31 cellular contexts compared by ENCODE assay signal in the genomic region with DNA sequence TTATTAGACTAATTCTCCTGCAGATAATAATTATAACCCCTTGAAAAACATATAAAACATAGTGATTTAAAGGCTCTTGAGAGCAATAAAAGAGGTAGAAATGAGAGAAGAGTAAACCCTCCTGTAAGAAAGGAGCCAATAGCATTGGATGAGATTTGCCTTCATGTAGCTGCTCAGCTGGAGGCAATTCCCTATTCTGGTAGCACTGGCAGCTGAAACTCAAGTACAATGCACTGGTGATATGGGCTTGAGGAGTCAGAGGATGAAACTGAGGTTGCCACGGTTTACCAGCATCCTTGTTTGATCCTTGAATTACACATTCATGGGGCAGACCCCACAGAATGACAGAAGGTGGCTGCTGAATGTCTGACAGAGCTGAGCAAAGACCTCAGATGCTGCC.
"Had no signal": no experiment of that assay in that cellular context is flagged by ENCODE, and none has a peak within 500 bp of the region (broad histone marks: within the 10 kb centered on the region; RNA-seq: fewer than 3 reads in every experiment).

No MANE protein-coding gene starts in this region.

- H3K36me3 Mint-ChIP-seq: activated CD4-positive, alpha-beta memory T cell treated with anti-CD3 and anti-CD28 coated beads for 36 hours; activated naive CD4-positive, alpha-beta T cell treated with anti-CD3 and anti-CD28 coated beads, Interleukin-2, amount 10 ng/mL, durations not matched to agents 7 days and 5 days; activated naive CD8-positive, alpha-beta T cell treated with anti-CD3 and anti-CD28 coated beads, Interleukin-2, amount 10 ng/mL, durations not matched to agents 7 days and 5 days; immature natural killer cell; naive B cell; stimulated activated effector memory CD8-positive, alpha-beta T cell treated with anti-CD3 and anti-CD28 coated beads, Interleukin-12 subunit alpha, Interleukin-12 subunit beta, amount 100 ng/mL, for 72 hours had no signal

- H3K4me1 Mint-ChIP-seq: activated naive CD4-positive, alpha-beta T cell treated with anti-CD3 and anti-CD28 coated beads, Interleukin-2, amount 10 ng/mL, durations not matched to agents 7 days and 5 days; activated naive CD8-positive, alpha-beta T cell treated with anti-CD3 and anti-CD28 coated beads, Interleukin-2, amount 10 ng/mL, durations not matched to agents 7 days and 5 days; immature natural killer cell; mesothelial cell of epicardium had no signal

- H2AFZ ChIP-seq: hepatocyte, parathyroid adenoma had no signal

- H3K9ac ChIP-seq: parathyroid adenoma had no signal

- H3K4me2 ChIP-seq: hepatocyte had no signal

- H3K4me1 ChIP-seq: ascending aorta, gastrocnemius medialis, parathyroid adenoma, psoas muscle, sigmoid colon, upper lobe of right lung had no signal

- H3K27me3 ChIP-seq: ascending aorta, dorsolateral prefrontal cortex, gastrocnemius medialis, hepatocyte, sigmoid colon, upper lobe of right lung had no signal

- ATAC-seq: gastrocnemius medialis; left colon; psoas muscle; stimulated activated effector memory CD8-positive, alpha-beta T cell treated with anti-CD3 and anti-CD28 coated beads, Interleukin-12 subunit alpha, Interleukin-12 subunit beta, amount 100 ng/mL, for 72 hours; upper lobe of right lung had no signal

- DNase-seq: activated CD4-positive, alpha-beta memory T cell treated with anti-CD3 and anti-CD28 coated beads for 36 hours; activated CD4-positive, alpha-beta T cell treated with anti-CD3 and anti-CD28 coated beads for 48 hours; activated CD8-positive, alpha-beta memory T cell treated with anti-CD3 and anti-CD28 coated beads, Interleukin-2, amount 50 U/mL, for 48 hours; activated gamma-delta T cell; activated naive CD4-positive, alpha-beta T cell treated with anti-CD3 and anti-CD28 coated beads, Interleukin-2, amount 10 ng/mL, durations not matched to agents 7 days and 5 days; activated naive CD8-positive, alpha-beta T cell treated with anti-CD3 and anti-CD28 coated beads, Interleukin-2, amount 10 ng/mL, durations not matched to agents 7 days and 5 days; activated T-cell treated with anti-CD3 and anti-CD28 coated beads, Interleukin-2, amount 50 U/mL, for 24 hours; dorsolateral prefrontal cortex; effector memory CD4-positive, alpha-beta T cell; erythroblast; gastrocnemius medialis; glutamatergic neuron; immature natural killer cell; kidney; left colon; naive B cell; nucleus accumbens; psoas muscle; sigmoid colon; small intestine; stimulated activated CD4-positive, alpha-beta T cell treated with anti-CD3 and anti-CD28 coated beads, Interleukin-4, amount 100 ng/mL, for 24 hours; upper lobe of right lung had no signal

- H3K9me3 ChIP-seq: ascending aorta, gastrocnemius medialis, psoas muscle, sigmoid colon, upper lobe of right lung had no signal

- H3K79me2 ChIP-seq: hepatocyte, parathyroid adenoma had no signal

- H3K4me3 Mint-ChIP-seq: activated CD4-positive, alpha-beta memory T cell treated with anti-CD3 and anti-CD28 coated beads for 36 hours; activated naive CD4-positive, alpha-beta T cell treated with anti-CD3 and anti-CD28 coated beads, Interleukin-2, amount 10 ng/mL, durations not matched to agents 7 days and 5 days; activated naive CD8-positive, alpha-beta T cell treated with anti-CD3 and anti-CD28 coated beads, Interleukin-2, amount 10 ng/mL, durations not matched to agents 7 days and 5 days; activated T-cell treated with anti-CD3 and anti-CD28 coated beads, Interleukin-2, amount 50 U/mL, for 24 hours; brain; immature natural killer cell; mesothelial cell of epicardium; naive B cell; stimulated activated effector memory CD8-positive, alpha-beta T cell treated with anti-CD3 and anti-CD28 coated beads, Interleukin-12 subunit alpha, Interleukin-12 subunit beta, amount 100 ng/mL, for 72 hours; stimulated activated naive CD8-positive, alpha-beta T cell treated with anti-CD3 and anti-CD28 coated beads, Interleukin-15, Interleukin-2, amounts not matched to agents 100 ng/mL and 50 ng/mL, for 24 hours; T-helper 2 cell treated with Interferon-gamma antibody and Interleukin-4, amounts not matched to agents 5 μg/mL and 100 μg/mL, for 36 hours had no signal

- H3K27ac ChIP-seq: ascending aorta, coronary artery, gastrocnemius medialis, hepatocyte, parathyroid adenoma, psoas muscle, sigmoid colon, upper lobe of right lung had no signal

- H3K4me3 ChIP-seq: ascending aorta, coronary artery, dorsolateral prefrontal cortex, gastrocnemius medialis, hepatocyte, psoas muscle, sigmoid colon, upper lobe of right lung had no signal

- H3K9me3 Mint-ChIP-seq: activated CD4-positive, alpha-beta memory T cell treated with anti-CD3 and anti-CD28 coated beads for 36 hours; activated naive CD4-positive, alpha-beta T cell treated with anti-CD3 and anti-CD28 coated beads, Interleukin-2, amount 10 ng/mL, durations not matched to agents 7 days and 5 days; activated naive CD8-positive, alpha-beta T cell treated with anti-CD3 and anti-CD28 coated beads, Interleukin-2, amount 10 ng/mL, durations not matched to agents 7 days and 5 days; activated T-cell treated with anti-CD3 and anti-CD28 coated beads, Interleukin-2, amount 50 U/mL, for 24 hours; brain; mesothelial cell of epicardium; stimulated activated naive CD8-positive, alpha-beta T cell treated with anti-CD3 and anti-CD28 coated beads, Interleukin-15, Interleukin-2, amounts not matched to agents 100 ng/mL and 50 ng/mL, for 24 hours; T-helper 2 cell treated with Interferon-gamma antibody and Interleukin-4, amounts not matched to agents 5 μg/mL and 100 μg/mL, for 36 hours had no signal

- FAIRE-seq: small intestine had no signal

- H3K27ac Mint-ChIP-seq: activated CD4-positive, alpha-beta memory T cell treated with anti-CD3 and anti-CD28 coated beads for 36 hours; activated naive CD4-positive, alpha-beta T cell treated with anti-CD3 and anti-CD28 coated beads, Interleukin-2, amount 10 ng/mL, durations not matched to agents 7 days and 5 days; activated naive CD8-positive, alpha-beta T cell treated with anti-CD3 and anti-CD28 coated beads, Interleukin-2, amount 10 ng/mL, durations not matched to agents 7 days and 5 days; activated T-cell treated with anti-CD3 and anti-CD28 coated beads, Interleukin-2, amount 50 U/mL, for 24 hours; immature natural killer cell; mesothelial cell of epicardium; naive B cell; stimulated activated effector memory CD8-positive, alpha-beta T cell treated with anti-CD3 and anti-CD28 coated beads, Interleukin-12 subunit alpha, Interleukin-12 subunit beta, amount 100 ng/mL, for 72 hours; stimulated activated naive CD8-positive, alpha-beta T cell treated with anti-CD3 and anti-CD28 coated beads, Interleukin-15, Interleukin-2, amounts not matched to agents 100 ng/mL and 50 ng/mL, for 24 hours; T-helper 2 cell treated with Interferon-gamma antibody and Interleukin-4, amounts not matched to agents 5 μg/mL and 100 μg/mL, for 36 hours had no signal

- H3K36me3 ChIP-seq: gastrocnemius medialis, upper lobe of right lung had no signal
